8 cellular contexts compared by ENCODE assay signal in genomic region chr12:118060301-118061010, GRCh38. TPM values are rescaled to one million over a fixed set of nuclear protein-coding genes. Genes with fewer than 3 reads are reported as not detected.
A peak's percentile ranks its signal among the peaks of the same experiment; 100 is the strongest.
DNase-seq lines count a peak whose midpoint lies in the region.

No MANE protein-coding gene starts in this region.

- peak overlapping the region; percentile 97 for H2BK15ac ChIP-seq in mesenchymal stem cell (ENCODE audit: low read depth, poor library complexity, severe bottlenecking)

- peak overlapping the region; percentile 99 for H2BK120ac ChIP-seq in mesenchymal stem cell (ENCODE audit: low read depth, low read length)

- H3K4me1 ChIP-seq in effector memory CD4-positive, alpha-beta T cell (ENCODE audit: control insufficient read depth, insufficient read depth, low read length, poor library complexity, severe bottlenecking) = peaks cover 18% of the 10 kb centered on the region
- H3K4me1 ChIP-seq in mesenchymal stem cell (ENCODE audit: control insufficient read depth, insufficient read depth, low read depth, low read length) (peaks cover 7% of the 10 kb centered on the region), stomach smooth muscle (ENCODE audit: control insufficient read depth, insufficient read depth, low read length) (peaks cover 18% of the 10 kb centered on the region)

- no peaks in the 10 kb centered on the region for H3K9me3 ChIP-seq in effector memory CD4-positive, alpha-beta T cell (ENCODE audit: control insufficient read depth, low read length)
- no peaks in the 10 kb centered on the region for H3K9me3 ChIP-seq in mesenchymal stem cell (ENCODE audit: control insufficient read depth, low read length)
- no peaks in the 10 kb centered on the region for H3K9me3 ChIP-seq in stomach smooth muscle (ENCODE audit: control insufficient read depth in 2 of 2, low read length in 2 of 2)

- H2BK5ac ChIP-seq in mesenchymal stem cell (ENCODE audit: low read depth, low read length, poor library complexity, severe bottlenecking) = peak overlapping the region; percentile 95

- H4K91ac ChIP-seq in mesenchymal stem cell (ENCODE audit: low read length) = peak overlapping the region; percentile 34

- peak overlapping the region; percentile 72 for H4K8ac ChIP-seq in mesenchymal stem cell (ENCODE audit: low read length)

- H3K79me1 ChIP-seq in mesenchymal stem cell (replicated peaks; ENCODE audit: low read length, poor library complexity, severe bottlenecking) = peaks cover 6% of the 10 kb centered on the region

- no peak overlapping the region for H2AFZ ChIP-seq in mesenchymal stem cell (ENCODE audit: low read depth, low read length)

- no peaks in the 10 kb centered on the region for H3K36me3 ChIP-seq in effector memory CD4-positive, alpha-beta T cell (ENCODE audit: control insufficient read depth, insufficient read depth, low read length)
- H3K36me3 ChIP-seq in mesenchymal stem cell (ENCODE audit: control insufficient read depth in 1 of 2, insufficient read depth in 2 of 2, low read depth in 1 of 2, low read length in 2 of 2) (peaks cover 3 to 8% of the 10 kb centered on the region in 2 experiments), stomach smooth muscle (ENCODE audit: control insufficient read depth in 2 of 2, insufficient read depth in 2 of 2, low read length in 2 of 2) (no peaks in the 10 kb centered on the region)

- DNase-seq in NCI-H2196 (lab: John Stamatoyannopoulos, UW; ENCODE audit: unreplicated experiment) (peak; percentile 18), NCI-H2196 treated with DMSO at 0.1 percent for 48 hours (lab: John Stamatoyannopoulos, UW; ENCODE audit: unreplicated experiment) (no peak), HK-2 (ENCODE audit: unreplicated experiment) (peak; percentile 50), mesenchymal stem cell (peak; percentile 64), NCI-H510A treated with DMSO at 0.1 percent for 48 hours (lab: John Stamatoyannopoulos, UW) (no peak)
- DNase-seq in activated CD4-positive, CD25-positive, alpha-beta regulatory T cell treated with anti-CD3 and anti-CD28 coated beads, Interleukin-2, amount 50 U/mL, for 72 hours = peak; percentile 55
- DNase-seq in effector memory CD4-positive, alpha-beta T cell = peak in 2 of 3 donors; percentile 7 to 32

- peak overlapping the region; percentile 12 to 92 for H3K18ac ChIP-seq in mesenchymal stem cell (ENCODE audit: low read depth in 1 of 2, low read length in 2 of 2)

- H3K27me3 ChIP-seq in effector memory CD4-positive, alpha-beta T cell (replicated peaks; ENCODE audit: control insufficient read depth, insufficient read depth, low read length, poor library complexity, severe bottlenecking) = no peaks in the 10 kb centered on the region
- H3K27me3 ChIP-seq in mesenchymal stem cell (ENCODE audit: control insufficient read depth in 1 of 2, insufficient read depth in 1 of 2, low read length in 2 of 2) = no peaks in the 10 kb centered on the region
- H3K27me3 ChIP-seq in stomach smooth muscle (ENCODE audit: control insufficient read depth in 1 of 2, insufficient read depth in 2 of 2, low read length in 2 of 2) = no peaks in the 10 kb centered on the region

- H3K4me2 ChIP-seq in mesenchymal stem cell (ENCODE audit: low read length, poor library complexity, severe bottlenecking) = peak overlapping the region; percentile 80

- peak overlapping the region in 1 of 2 experiments; percentile 50 for H3K23ac ChIP-seq in mesenchymal stem cell (ENCODE audit: low read length in 2 of 2)

- WGBS in mesenchymal stem cell = under 1% methylated on average over 7 of the region's 46 CpGs

- peak overlapping the region; percentile 67 to 96 for H3K14ac ChIP-seq in mesenchymal stem cell (ENCODE audit: low read length in 2 of 2)

- peak overlapping the region; percentile 18 to 93 for H3K4ac ChIP-seq in mesenchymal stem cell (ENCODE audit: low read depth in 1 of 2, low read length in 2 of 2)

- peak overlapping the region in 1 of 2 experiments; percentile 45 for H2BK12ac ChIP-seq in mesenchymal stem cell (ENCODE audit: low read length in 2 of 2)

- peak overlapping the region; percentile 74 for H3K4me3 ChIP-seq in effector memory CD4-positive, alpha-beta T cell (ENCODE audit: insufficient read depth, low read depth, low read length, poor library complexity, severe bottlenecking)
- H3K4me3 ChIP-seq in mesenchymal stem cell (ENCODE audit: insufficient read depth in 1 of 2, low read depth in 1 of 2, low read length in 2 of 2) (peak overlapping the region; percentile 77 to 94), stomach smooth muscle (ENCODE audit: low read length in 2 of 2) (peak overlapping the region; percentile 88 to 93)

- peak overlapping the region; percentile 14 for H2AK5ac ChIP-seq in mesenchymal stem cell (ENCODE audit: low read length, severe bottlenecking)

- peak overlapping the region; percentile 78 for H3K27ac ChIP-seq in effector memory CD4-positive, alpha-beta T cell (ENCODE audit: insufficient read depth, low read length, poor library complexity, severe bottlenecking)
- H3K27ac ChIP-seq in mesenchymal stem cell (ENCODE audit: low read length, poor library complexity, severe bottlenecking) (peak overlapping the region; percentile 90), stomach smooth muscle (ENCODE audit: low read length) (peak overlapping the region; percentile 88)

- peak overlapping the region; percentile 98 for H3K9ac ChIP-seq in mesenchymal stem cell (ENCODE audit: low read length)
- peak overlapping the region; percentile 91 to 94 for H3K9ac ChIP-seq in stomach smooth muscle (ENCODE audit: low read length in 2 of 2)

RNA-seq across cellular contexts. Expression of gene WSB2, which starts 0.5 kb away (rescaled TPM):
- polyA plus RNA-seq in mesenchymal stem cell (2013, experiment 1 of 2) = 81.2 TPM
- 81.9 TPM for polyA plus RNA-seq in mesenchymal stem cell (2013, experiment 2 of 2)

RNA-seq across cellular contexts. Expression of gene VSIG10, which starts 43.4 kb away (rescaled TPM):
- polyA plus RNA-seq in mesenchymal stem cell (2013, experiment 1 of 2) = 7.0 TPM
- polyA plus RNA-seq in mesenchymal stem cell (2013, experiment 2 of 2) = 6.9 TPM

RNA-seq across cellular contexts. Expression of gene RFC5, which starts 44.0 kb away (rescaled TPM):
- 7.6 TPM for polyA plus RNA-seq in mesenchymal stem cell (2013, experiment 1 of 2)
- 7.8 TPM for polyA plus RNA-seq in mesenchymal stem cell (2013, experiment 2 of 2)

Comparison
In these comparisons a context has a peak if more than half of its experiments do, and no peak if none do; other contexts are left out.
1. DNase-seq: peak in NCI-H2196 (single experiment), HK-2 (single experiment), activated CD4-positive, CD25-positive, alpha-beta regulatory T cell treated with anti-CD3 and anti-CD28 coated beads, Interleukin-2, amount 50 U/mL, for 72 hours (single experiment), effector memory CD4-positive, alpha-beta T cell (2 of 3) and mesenchymal stem cell (single experiment); none in NCI-H2196 treated with DMSO at 0.1 percent for 48 hours (single experiment) and NCI-H510A treated with DMSO at 0.1 percent for 48 hours (single experiment).
2. Peak in every context shown above with its lines, with median percentiles within 50 percentile points of each other: H3K27ac ChIP-seq and H3K4me3 ChIP-seq.